Comparison of ENCODE assay signal across 11 cellular contexts in genomic region chr12:10612110-10612509, GRCh38. TPM values are rescaled to one million over a fixed set of nuclear protein-coding genes. Genes with fewer than 3 reads are reported as not detected.
DNase-seq lines count a peak whose midpoint lies in the region; ATAC-seq and TF ChIP-seq lines count a peak whose summit lies in the region.
"Had no signal": no experiment of that assay in that cellular context is flagged by ENCODE, and none has a peak within 500 bp of the region (broad histone marks: within the 10 kb centered on the region; RNA-seq: fewer than 3 reads in every experiment).

No MANE protein-coding gene starts in this region.

- peak overlapping the region; percentile 81 for H3K4me2 ChIP-seq in hepatocyte

- H3K36me3 ChIP-seq in WERI-Rb-1 (peaks cover 43% of the 10 kb centered on the region), hepatocyte (replicated peaks; ENCODE audit: insufficient read depth, low read depth) (no peaks in the 10 kb centered on the region), stomach (peaks cover 7 to 33% (median 28%) of the 10 kb centered on the region in 4 donors)

- no peaks in the 10 kb centered on the region for H3K9me3 ChIP-seq in WERI-Rb-1 (ENCODE audit: severe bottlenecking)
- H3K9me3 ChIP-seq in hepatocyte (ENCODE audit: low read depth), result no peaks in the 10 kb centered on the region
- H3K9me3 ChIP-seq in stomach, result no peaks in the 10 kb centered on the region

- peaks cover 21% of the 10 kb centered on the region for H3K79me2 ChIP-seq in hepatocyte

- no peaks in the 10 kb centered on the region for H3K9me2 ChIP-seq in hepatocyte (replicated peaks; ENCODE audit: insufficient read depth)

- no peak for TF ChIP-seq CTCF in WERI-Rb-1 (IDR thresholded peaks at IDR 0.05; ENCODE audit: low read depth, low read length)
- no peak for TF ChIP-seq CTCF in hepatocyte (IDR thresholded peaks at IDR 0.05; ENCODE audit: poor library complexity)
- TF ChIP-seq CTCF in stomach (IDR thresholded peaks at IDR 0.05), result no peak

- H3K27ac Mint-ChIP-seq in activated T-cell treated with anti-CD3 and anti-CD28 coated beads, Interleukin-2, amount 50 U/mL, for 24 hours, result peak overlapping the region; percentile 100

- H4K20me1 ChIP-seq in hepatocyte (ENCODE audit: insufficient read depth, poor library complexity, severe bottlenecking), result no peaks in the 10 kb centered on the region

- no peak for TF ChIP-seq POLR2A in stomach (IDR thresholded peaks at IDR 0.05)

- ATAC-seq in GM19455 (IDR thresholded peaks at IDR 0.05; ENCODE audit: unreplicated experiment) (no peak), sciatic nerve (no peak)

- intact Hi-C loops in stomach (cut with DNase I; ENCODE audit: low total_unique reads), result loop anchor here (10.0 kb wide), 1 partner anchor 143 kb away; no protein-coding TSS in a partner anchor
- intact Hi-C loops in sciatic nerve (cut with DNase I), result no loop called here

- H3K27ac ChIP-seq in WERI-Rb-1 (peak overlapping the region; percentile 98), hepatocyte (no peak overlapping the region), stomach (peak overlapping the region in 1 of 5 donors; percentile 96)

- peaks cover 50% of the 10 kb centered on the region for H3K4me1 Mint-ChIP-seq in activated T-cell treated with anti-CD3 and anti-CD28 coated beads, Interleukin-2, amount 50 U/mL, for 24 hours (ENCODE audit: low read depth)

- 77% methylated on average over 6 of the region's 6 CpGs for WGBS in hepatocyte (ENCODE audit: low lambda C conversion rate, missing lambda C conversion rate)
- WGBS in stomach, 5 donors, result 57 to 71% (median 62%) methylated on average over 6 of the region's 6 CpGs

- no peak overlapping the region for H2AFZ ChIP-seq in hepatocyte

- no peaks in the 10 kb centered on the region for H3K9me3 Mint-ChIP-seq in activated T-cell treated with anti-CD3 and anti-CD28 coated beads, Interleukin-2, amount 50 U/mL, for 24 hours

- H3K4me3 ChIP-seq in WERI-Rb-1 (ENCODE audit: low read depth, low read length), result peak overlapping the region; percentile 95
- H3K4me3 ChIP-seq in hepatocyte, result peak overlapping the region; percentile 55
- H3K4me3 ChIP-seq in stomach, result peak overlapping the region; percentile 82 to 87 (median 83)

- no peak for DNase-seq in activated T-cell treated with anti-CD3 and anti-CD28 coated beads, Interleukin-2, amount 50 U/mL, for 24 hours
- no peak for DNase-seq in activated T-cell treated with anti-CD3 and anti-CD28 coated beads for 4 hours
- no peak for DNase-seq in WERI-Rb-1
- DNase-seq in hepatocyte (ENCODE audit: low spot score), result no peak
- no peak for DNase-seq in stomach
- DNase-seq in amniotic stem cell (lab: John Stamatoyannopoulos, UW), result no peak
- no peak for DNase-seq in sciatic nerve (ENCODE audit: low spot score)
- DNase-seq: activated CD4-positive, alpha-beta T cell treated with anti-CD3 and anti-CD28 coated beads, Interleukin-2, amount 50 U/mL, for 48 hours; hippocampal formation; NCI-H1694 treated with DMSO at 0.1 percent for 48 hours had no signal

- H3K4me1 ChIP-seq in hepatocyte (ENCODE audit: insufficient read depth), result no peaks in the 10 kb centered on the region
- H3K4me1 ChIP-seq in stomach, result peaks cover 11 to 44% (median 27%) of the 10 kb centered on the region in 4 donors

- H3K27me3 ChIP-seq in WERI-Rb-1 (ENCODE audit: insufficient read depth, low read depth, severe bottlenecking) (no peaks in the 10 kb centered on the region), hepatocyte (no peaks in the 10 kb centered on the region), stomach (no peaks in the 10 kb centered on the region)

- peak overlapping the region; percentile 99 for H3K4me3 Mint-ChIP-seq in activated T-cell treated with anti-CD3 and anti-CD28 coated beads, Interleukin-2, amount 50 U/mL, for 24 hours

- TF ChIP-seq EP300 in stomach (IDR thresholded peaks at IDR 0.05), result no peak

- H3K36me3 Mint-ChIP-seq in activated T-cell treated with anti-CD3 and anti-CD28 coated beads, Interleukin-2, amount 50 U/mL, for 24 hours (ENCODE audit: low read depth), result peaks cover 67% of the 10 kb centered on the region

- no peaks in the 10 kb centered on the region for H3K27me3 Mint-ChIP-seq in activated T-cell treated with anti-CD3 and anti-CD28 coated beads, Interleukin-2, amount 50 U/mL, for 24 hours

RNA-seq across cellular contexts. Expression of gene MAGOHB, which starts 1.3 kb away (rescaled TPM):
- 21.4 and 23.9 TPM in 2 replicates for total RNA-seq in hepatocyte
- polyA plus RNA-seq in hepatocyte, result 39.4 and 40.2 TPM in 2 replicates
- total RNA-seq in stomach, result 10 to 100 TPM in 2 of 5 donors, 1 to 10 TPM in 2, under 1 TPM in 1; 0.58 to 33.2 (median 7.2) TPM
- 10 to 100 TPM; 24.0 to 26.7 (median 25.1) TPM for polyA plus RNA-seq in stomach
- 20.6 TPM for total RNA-seq in sciatic nerve
